19 cellular contexts compared by ENCODE assay signal in the genomic region with DNA sequence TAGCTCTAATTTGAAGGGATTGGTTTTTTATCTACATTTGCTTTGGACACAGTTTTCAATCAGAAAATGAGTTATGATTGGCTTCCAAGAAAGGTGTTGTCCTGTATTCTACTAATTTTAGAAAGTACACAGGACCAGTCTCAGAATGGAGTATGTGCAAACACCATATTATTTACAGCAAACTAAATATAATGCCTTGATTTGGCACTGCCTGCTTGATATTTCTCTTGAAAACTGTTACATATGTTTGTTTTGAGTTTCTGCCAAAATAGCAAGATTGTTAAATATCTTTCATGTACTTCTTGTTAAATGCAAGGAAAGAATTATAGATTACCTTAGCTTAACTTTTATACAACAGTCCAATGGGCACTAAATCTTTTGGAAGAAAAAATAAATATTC.
"Had no signal": no experiment of that assay in that cellular context is flagged by ENCODE, and none has a peak within 500 bp of the region (broad histone marks: within the 10 kb centered on the region; RNA-seq: fewer than 3 reads in every experiment).

No MANE protein-coding gene starts in this region.

- DNase-seq: effector CD4-positive, alpha-beta T cell; foreskin fibroblast; gastrocnemius medialis; head of caudate nucleus; left ventricle myocardium superior; lower lobe of right lung; naive thymus-derived CD8-positive, alpha-beta T cell; nephron progenitor cell; nucleus accumbens; right cardiac atrium; sigmoid colon; stimulated activated CD4-positive, alpha-beta T cell treated with anti-CD3 and anti-CD28 coated beads, Interleukin-2, amount 100 ng/mL, for 24 hours; stimulated activated CD4-positive, alpha-beta T cell treated with anti-CD3 and anti-CD28 coated beads, Interleukin-4, amount 100 ng/mL, for 24 hours; stimulated activated naive CD4-positive, alpha-beta T cell treated with Interleukin-2 at 50 U/mL for 16 hours; stomach; thyroid gland; trophoblast cell had no signal

- ATAC-seq: esophagus mucosa; gastrocnemius medialis; left ventricle myocardium superior; lower lobe of right lung; naive thymus-derived CD8-positive, alpha-beta T cell; right cardiac atrium; stimulated activated effector memory CD8-positive, alpha-beta T cell treated with anti-CD3 and anti-CD28 coated beads, Interleukin-12 subunit alpha, Interleukin-12 subunit beta, amount 100 ng/mL, for 72 hours had no signal
